Comparison of ENCODE assay signal across 41 cellular contexts in the genomic region with DNA sequence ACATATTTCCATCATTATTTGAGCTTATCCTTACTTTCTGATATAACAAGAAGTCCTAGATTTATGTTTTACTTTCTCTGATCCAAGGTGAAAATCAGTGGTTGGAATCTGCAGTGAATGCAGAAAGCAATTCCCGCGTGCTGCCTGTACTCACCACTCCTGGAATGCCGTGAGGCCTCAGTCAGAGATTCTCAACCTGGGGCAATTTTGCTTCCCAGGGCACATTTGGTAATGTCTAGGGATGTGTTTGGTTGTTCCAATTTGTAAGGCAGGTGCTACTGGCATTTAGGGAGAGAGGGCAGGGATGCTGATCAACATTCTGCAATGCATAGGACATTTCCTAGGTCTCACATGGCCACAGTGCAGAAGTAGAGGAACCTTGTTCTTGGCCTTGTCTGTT. TPM values are rescaled to one million over a fixed set of nuclear protein-coding genes. Genes with fewer than 3 reads are reported as not detected.
"Had no signal": no experiment of that assay in that cellular context is flagged by ENCODE, and none has a peak within 500 bp of the region (broad histone marks: within the 10 kb centered on the region; RNA-seq: fewer than 3 reads in every experiment).

No MANE protein-coding gene starts in this region.

- DNase-seq: activated CD4-positive, alpha-beta memory T cell treated with anti-CD3 and anti-CD28 coated beads, Interleukin-2, amount 10 ng/mL, durations not matched to agents 7 days and 5 days; activated CD4-positive, alpha-beta T cell treated with anti-CD3 and anti-CD28 coated beads for 1 hour; activated CD4-positive, alpha-beta T cell treated with anti-CD3 and anti-CD28 coated beads for 36 hours; activated CD4-positive, alpha-beta T cell treated with anti-CD3 and anti-CD28 coated beads, Interleukin-2, amount 10 ng/mL, durations not matched to agents 24 days and 14 days; activated CD4-positive, alpha-beta T cell treated with anti-CD3 and anti-CD28 coated beads, Interleukin-2, amount 50 U/mL, for 48 hours; activated CD4-positive, CD25-positive, alpha-beta regulatory T cell; activated CD8-positive, alpha-beta memory T cell treated with anti-CD3 and anti-CD28 coated beads for 24 hours; activated CD8-positive, alpha-beta memory T cell treated with anti-CD3 and anti-CD28 coated beads, Interleukin-2, amount 10 ng/mL, durations not matched to agents 7 days and 5 days; activated CD8-positive, alpha-beta memory T cell treated with anti-CD3 and anti-CD28 coated beads, Interleukin-2, amount 50 U/mL, for 48 hours; activated CD8-positive, alpha-beta T cell treated with anti-CD3 and anti-CD28 coated beads, Interleukin-2, amount 10 ng/mL, durations not matched to agents 7 days and 5 days; activated effector memory CD4-positive, alpha-beta T cell treated with Interleukin-2 at 50 U/mL for 16 hours; activated gamma-delta T cell; activated naive CD4-positive, alpha-beta T cell treated with anti-CD3 and anti-CD28 coated beads, Interleukin-2, amount 10 ng/mL, durations not matched to agents 7 days and 5 days; activated naive CD4-positive, alpha-beta T cell treated with Interleukin-2 at 50 U/mL for 16 hours; activated naive CD8-positive, alpha-beta T cell treated with anti-CD3 and anti-CD28 coated beads, Interleukin-2, amount 10 ng/mL, durations not matched to agents 7 days and 5 days; activated naive CD8-positive, alpha-beta T cell treated with anti-CD3 and anti-CD28 coated beads, Interleukin-2, amount 50 U/mL, for 24 hours; activated T-cell treated with anti-CD3 and anti-CD28 coated beads, Interleukin-2, amount 50 U/mL, for 24 hours; activated T-cell treated with anti-CD3 and anti-CD28 coated beads, Interleukin-2, amount 50 U/mL, for 48 hours; amygdala; anterior cingulate cortex; caudate nucleus; cerebellar nuclear complex; T-helper 1 cell; T-helper 2 cell; T-helper 9 cell; WERI-Rb-1 had no signal

- H3K9me3 ChIP-seq: ascending aorta had no signal

- H3K9me3 Mint-ChIP-seq: activated CD4-positive, alpha-beta memory T cell treated with anti-CD3 and anti-CD28 coated beads, Interleukin-2, amount 10 ng/mL, durations not matched to agents 7 days and 5 days; activated CD4-positive, alpha-beta T cell treated with anti-CD3 and anti-CD28 coated beads, Interleukin-2, amount 10 ng/mL, durations not matched to agents 24 days and 14 days; activated naive CD4-positive, alpha-beta T cell treated with anti-CD3 and anti-CD28 coated beads, Interleukin-2, amount 10 ng/mL, durations not matched to agents 7 days and 5 days; activated naive CD4-positive, alpha-beta T cell treated with anti-CD3 and anti-CD28 coated beads, Interleukin-2, amount 50 U/mL, for 24 hours; activated naive CD8-positive, alpha-beta T cell treated with anti-CD3 and anti-CD28 coated beads, Interleukin-2, amount 10 ng/mL, durations not matched to agents 7 days and 5 days; activated naive CD8-positive, alpha-beta T cell treated with anti-CD3 and anti-CD28 coated beads, Interleukin-2, amount 50 U/mL, for 24 hours; activated T-cell treated with anti-CD3 and anti-CD28 coated beads, Interleukin-2, amount 50 U/mL, for 24 hours; activated T-helper 2 cell treated with anti-CD3 and anti-CD28 coated beads, Interferon-gamma antibody, Interleukin-2, Interleukin-4, amounts not matched to agents 10 μg/mL and 5 μg/mL and 100 μg/mL, durations not matched to agents 14 hours and 24 hours and 36 hours; central memory CD8-positive, alpha-beta T cell; T-helper 1 cell treated with Interleukin-12 subunit alpha and Interleukin-12 subunit beta and Interleukin-4 antibody, amounts not matched to agents 30 μg/mL and 1 μg/mL, for 36 hours; T-helper 2 cell treated with Interferon-gamma antibody and Interleukin-4, amounts not matched to agents 5 μg/mL and 100 μg/mL, for 36 hours; WTC11 had no signal

- H3K27ac ChIP-seq: ascending aorta, cardiac muscle cell, WERI-Rb-1 had no signal

- H3K4me1 ChIP-seq: ascending aorta had no signal

- ATAC-seq: activated CD4-positive, alpha-beta T cell treated with anti-CD3 and anti-CD28 coated beads for 36 hours; activated CD4-positive, CD25-positive, alpha-beta regulatory T cell treated with anti-CD3 and anti-CD28 coated beads, Interleukin-2, amount 50 U/mL, for 24 hours; activated CD8-positive, alpha-beta memory T cell treated with anti-CD3 and anti-CD28 coated beads, Interleukin-2, amount 10 ng/mL, durations not matched to agents 7 days and 5 days; activated CD8-positive, alpha-beta T cell treated with anti-CD3 and anti-CD28 coated beads, Interleukin-2, amount 10 ng/mL, durations not matched to agents 7 days and 5 days; activated naive CD8-positive, alpha-beta T cell treated with anti-CD3 and anti-CD28 coated beads, Interleukin-2, amount 50 U/mL, for 24 hours; WTC11 had no signal

- H3K4me3 ChIP-seq: ascending aorta, cardiac muscle cell had no signal

- H3K27me3 ChIP-seq: ascending aorta, cardiac muscle cell had no signal

- H3K4me3 Mint-ChIP-seq: activated CD4-positive, alpha-beta memory T cell treated with anti-CD3 and anti-CD28 coated beads, Interleukin-2, amount 10 ng/mL, durations not matched to agents 7 days and 5 days; activated CD4-positive, alpha-beta T cell treated with anti-CD3 and anti-CD28 coated beads for 36 hours; activated CD4-positive, alpha-beta T cell treated with anti-CD3 and anti-CD28 coated beads, Interleukin-2, amount 10 ng/mL, durations not matched to agents 24 days and 14 days; activated CD8-positive, alpha-beta memory T cell treated with anti-CD3 and anti-CD28 coated beads, Interleukin-2, amount 10 ng/mL, durations not matched to agents 7 days and 5 days; activated CD8-positive, alpha-beta T cell treated with anti-CD3 and anti-CD28 coated beads, Interleukin-2, amount 10 ng/mL, durations not matched to agents 7 days and 5 days; activated naive CD4-positive, alpha-beta T cell treated with anti-CD3 and anti-CD28 coated beads, Interleukin-2, amount 10 ng/mL, durations not matched to agents 7 days and 5 days; activated naive CD4-positive, alpha-beta T cell treated with anti-CD3 and anti-CD28 coated beads, Interleukin-2, amount 50 U/mL, for 24 hours; activated naive CD8-positive, alpha-beta T cell; activated naive CD8-positive, alpha-beta T cell treated with anti-CD3 and anti-CD28 coated beads, Interleukin-2, amount 10 ng/mL, durations not matched to agents 7 days and 5 days; activated naive CD8-positive, alpha-beta T cell treated with anti-CD3 and anti-CD28 coated beads, Interleukin-2, amount 50 U/mL, for 24 hours; activated T-cell treated with anti-CD3 and anti-CD28 coated beads, Interleukin-2, amount 50 U/mL, for 24 hours; brain; central memory CD8-positive, alpha-beta T cell; T-helper 1 cell treated with Interleukin-12 subunit alpha and Interleukin-12 subunit beta and Interleukin-4 antibody, amounts not matched to agents 30 μg/mL and 1 μg/mL, for 36 hours; T-helper 2 cell treated with Interferon-gamma antibody and Interleukin-4, amounts not matched to agents 5 μg/mL and 100 μg/mL, for 36 hours; WTC11 had no signal

- FAIRE-seq: bronchial epithelial cell, TTC549 had no signal

- H3K36me3 ChIP-seq: ascending aorta, cardiac muscle cell, WERI-Rb-1 had no signal

- H3K27ac Mint-ChIP-seq: activated CD4-positive, alpha-beta memory T cell treated with anti-CD3 and anti-CD28 coated beads, Interleukin-2, amount 10 ng/mL, durations not matched to agents 7 days and 5 days; activated CD4-positive, alpha-beta T cell treated with anti-CD3 and anti-CD28 coated beads for 36 hours; activated CD4-positive, alpha-beta T cell treated with anti-CD3 and anti-CD28 coated beads, Interleukin-2, amount 10 ng/mL, durations not matched to agents 24 days and 14 days; activated CD8-positive, alpha-beta memory T cell treated with anti-CD3 and anti-CD28 coated beads, Interleukin-2, amount 10 ng/mL, durations not matched to agents 7 days and 5 days; activated CD8-positive, alpha-beta T cell treated with anti-CD3 and anti-CD28 coated beads, Interleukin-2, amount 10 ng/mL, durations not matched to agents 7 days and 5 days; activated naive CD4-positive, alpha-beta T cell treated with anti-CD3 and anti-CD28 coated beads, Interleukin-2, amount 10 ng/mL, durations not matched to agents 7 days and 5 days; activated naive CD4-positive, alpha-beta T cell treated with anti-CD3 and anti-CD28 coated beads, Interleukin-2, amount 50 U/mL, for 24 hours; activated naive CD8-positive, alpha-beta T cell; activated naive CD8-positive, alpha-beta T cell treated with anti-CD3 and anti-CD28 coated beads, Interleukin-2, amount 10 ng/mL, durations not matched to agents 7 days and 5 days; activated naive CD8-positive, alpha-beta T cell treated with anti-CD3 and anti-CD28 coated beads, Interleukin-2, amount 50 U/mL, for 24 hours; activated T-cell treated with anti-CD3 and anti-CD28 coated beads, Interleukin-2, amount 50 U/mL, for 24 hours; activated T-helper 2 cell treated with anti-CD3 and anti-CD28 coated beads, Interferon-gamma antibody, Interleukin-2, Interleukin-4, amounts not matched to agents 10 μg/mL and 5 μg/mL and 100 μg/mL, durations not matched to agents 14 hours and 24 hours and 36 hours; brain; T-helper 1 cell treated with Interleukin-12 subunit alpha and Interleukin-12 subunit beta and Interleukin-4 antibody, amounts not matched to agents 30 μg/mL and 1 μg/mL, for 36 hours; T-helper 2 cell treated with Interferon-gamma antibody and Interleukin-4, amounts not matched to agents 5 μg/mL and 100 μg/mL, for 36 hours; WTC11 had no signal

- H3K27me3 Mint-ChIP-seq: activated CD4-positive, alpha-beta T cell treated with anti-CD3 and anti-CD28 coated beads for 36 hours; activated CD4-positive, alpha-beta T cell treated with anti-CD3 and anti-CD28 coated beads, Interleukin-2, amount 10 ng/mL, durations not matched to agents 24 days and 14 days; activated CD8-positive, alpha-beta memory T cell treated with anti-CD3 and anti-CD28 coated beads, Interleukin-2, amount 10 ng/mL, durations not matched to agents 7 days and 5 days; activated naive CD4-positive, alpha-beta T cell treated with anti-CD3 and anti-CD28 coated beads, Interleukin-2, amount 50 U/mL, for 24 hours; activated naive CD8-positive, alpha-beta T cell treated with anti-CD3 and anti-CD28 coated beads, Interleukin-2, amount 10 ng/mL, durations not matched to agents 7 days and 5 days; activated naive CD8-positive, alpha-beta T cell treated with anti-CD3 and anti-CD28 coated beads, Interleukin-2, amount 50 U/mL, for 24 hours; activated T-cell treated with anti-CD3 and anti-CD28 coated beads, Interleukin-2, amount 50 U/mL, for 24 hours; central memory CD8-positive, alpha-beta T cell had no signal

- H3K36me3 Mint-ChIP-seq: activated CD8-positive, alpha-beta memory T cell treated with anti-CD3 and anti-CD28 coated beads, Interleukin-2, amount 10 ng/mL, durations not matched to agents 7 days and 5 days; activated naive CD4-positive, alpha-beta T cell treated with anti-CD3 and anti-CD28 coated beads, Interleukin-2, amount 10 ng/mL, durations not matched to agents 7 days and 5 days; activated naive CD4-positive, alpha-beta T cell treated with anti-CD3 and anti-CD28 coated beads, Interleukin-2, amount 50 U/mL, for 24 hours; activated naive CD8-positive, alpha-beta T cell; activated naive CD8-positive, alpha-beta T cell treated with anti-CD3 and anti-CD28 coated beads, Interleukin-2, amount 10 ng/mL, durations not matched to agents 7 days and 5 days; brain; WTC11 had no signal

- H3K4me1 Mint-ChIP-seq: activated CD4-positive, alpha-beta memory T cell treated with anti-CD3 and anti-CD28 coated beads, Interleukin-2, amount 10 ng/mL, durations not matched to agents 7 days and 5 days; activated CD4-positive, alpha-beta T cell treated with anti-CD3 and anti-CD28 coated beads for 36 hours; activated CD4-positive, alpha-beta T cell treated with anti-CD3 and anti-CD28 coated beads, Interleukin-2, amount 10 ng/mL, durations not matched to agents 24 days and 14 days; activated CD8-positive, alpha-beta memory T cell treated with anti-CD3 and anti-CD28 coated beads, Interleukin-2, amount 10 ng/mL, durations not matched to agents 7 days and 5 days; activated naive CD4-positive, alpha-beta T cell treated with anti-CD3 and anti-CD28 coated beads, Interleukin-2, amount 10 ng/mL, durations not matched to agents 7 days and 5 days; activated naive CD4-positive, alpha-beta T cell treated with anti-CD3 and anti-CD28 coated beads, Interleukin-2, amount 50 U/mL, for 24 hours; activated naive CD8-positive, alpha-beta T cell treated with anti-CD3 and anti-CD28 coated beads, Interleukin-2, amount 10 ng/mL, durations not matched to agents 7 days and 5 days; activated naive CD8-positive, alpha-beta T cell treated with anti-CD3 and anti-CD28 coated beads, Interleukin-2, amount 50 U/mL, for 24 hours; brain; central memory CD8-positive, alpha-beta T cell; WTC11 had no signal

RNA-seq across cellular contexts. Expression of a gene that starts 23.9 kb away (rescaled TPM):
- total RNA-seq: activated CD4-positive, alpha-beta memory T cell treated with anti-CD3 and anti-CD28 coated beads, Interleukin-2, amount 10 ng/mL, durations not matched to agents 7 days and 5 days; activated CD4-positive, alpha-beta T cell treated with anti-CD3 and anti-CD28 coated beads for 36 hours; activated CD4-positive, alpha-beta T cell treated with anti-CD3 and anti-CD28 coated beads, Interleukin-2, amount 10 ng/mL, durations not matched to agents 24 days and 14 days; activated CD8-positive, alpha-beta memory T cell treated with anti-CD3 and anti-CD28 coated beads, Interleukin-2, amount 10 ng/mL, durations not matched to agents 7 days and 5 days; activated CD8-positive, alpha-beta T cell treated with anti-CD3 and anti-CD28 coated beads, Interleukin-2, amount 10 ng/mL, durations not matched to agents 7 days and 5 days; activated naive CD8-positive, alpha-beta T cell treated with anti-CD3 and anti-CD28 coated beads, Interleukin-2, amount 10 ng/mL, durations not matched to agents 7 days and 5 days; activated T-helper 2 cell treated with anti-CD3 and anti-CD28 coated beads, Interferon-gamma antibody, Interleukin-2, Interleukin-4, amounts not matched to agents 10 μg/mL and 5 μg/mL and 100 μg/mL, durations not matched to agents 14 hours and 24 hours and 36 hours; ascending aorta; bronchial epithelial cell; cardiac muscle cell; chondrocyte; WTC11 had no signal
- polyA plus RNA-seq: adipose tissue, cardiac muscle cell had no signal

RNA-seq across cellular contexts. Expression of a gene that starts 59.2 kb away (rescaled TPM):
- total RNA-seq: activated CD4-positive, alpha-beta memory T cell treated with anti-CD3 and anti-CD28 coated beads, Interleukin-2, amount 10 ng/mL, durations not matched to agents 7 days and 5 days; activated CD4-positive, alpha-beta T cell treated with anti-CD3 and anti-CD28 coated beads for 36 hours; activated CD4-positive, alpha-beta T cell treated with anti-CD3 and anti-CD28 coated beads, Interleukin-2, amount 10 ng/mL, durations not matched to agents 24 days and 14 days; activated CD8-positive, alpha-beta memory T cell treated with anti-CD3 and anti-CD28 coated beads, Interleukin-2, amount 10 ng/mL, durations not matched to agents 7 days and 5 days; activated CD8-positive, alpha-beta T cell treated with anti-CD3 and anti-CD28 coated beads, Interleukin-2, amount 10 ng/mL, durations not matched to agents 7 days and 5 days; activated naive CD8-positive, alpha-beta T cell treated with anti-CD3 and anti-CD28 coated beads, Interleukin-2, amount 10 ng/mL, durations not matched to agents 7 days and 5 days; activated T-helper 2 cell treated with anti-CD3 and anti-CD28 coated beads, Interferon-gamma antibody, Interleukin-2, Interleukin-4, amounts not matched to agents 10 μg/mL and 5 μg/mL and 100 μg/mL, durations not matched to agents 14 hours and 24 hours and 36 hours; ascending aorta; bronchial epithelial cell; cardiac muscle cell; chondrocyte; WTC11 had no signal
- polyA plus RNA-seq: adipose tissue, cardiac muscle cell had no signal
